ENCODE assay signal across 8 cellular contexts in the genomic region with DNA sequence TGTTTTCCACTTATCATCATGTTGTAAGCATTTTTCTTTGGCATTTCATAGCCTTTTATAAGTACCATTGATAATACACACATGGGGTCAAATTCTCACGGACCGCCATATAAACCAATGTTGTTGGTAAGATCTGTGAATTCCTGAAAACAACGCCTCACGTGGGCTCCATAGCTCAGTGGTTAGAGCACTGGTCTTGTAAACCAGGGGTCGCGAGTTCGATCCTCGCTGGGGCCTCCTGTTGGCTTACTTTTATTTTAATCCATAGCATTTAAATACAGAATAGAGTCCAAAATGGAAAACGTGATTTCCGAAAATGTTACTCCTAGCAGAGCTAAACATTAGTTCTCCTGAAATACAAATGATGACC.
DNase-seq lines count a peak whose midpoint lies in the region; ATAC-seq and TF ChIP-seq lines count a peak whose summit lies in the region.

No MANE protein-coding gene starts in this region.

- H2AK5ac ChIP-seq in trophoblast cell (ENCODE audit: low read length), result no peak overlapping the region

- H3K79me2 ChIP-seq in trophoblast cell (ENCODE audit: control insufficient read depth, insufficient read depth, low read length, poor library complexity), result peaks cover 2% of the 10 kb centered on the region

- H3K4me3 ChIP-seq in SJCRH30 (peak overlapping the region; percentile 63), trophoblast cell (ENCODE audit: low read depth, low read length) (no peak overlapping the region)

- no peak overlapping the region for H3K18ac ChIP-seq in trophoblast cell (ENCODE audit: low read length)

- peak overlapping the region; percentile 61 for H3K4me2 ChIP-seq in trophoblast cell (ENCODE audit: low read length)

- TF ChIP-seq CTCF in type B pancreatic cell (conservative IDR thresholded peaks at IDR 0.05), result no peak

- H2AFZ ChIP-seq in trophoblast cell (ENCODE audit: insufficient read depth, low read length, poor library complexity), result no peak overlapping the region

- no peak overlapping the region for H3K14ac ChIP-seq in trophoblast cell (ENCODE audit: low read length)

- H3K27me3 Mint-ChIP-seq in activated naive CD4-positive, alpha-beta T cell treated with anti-CD3 and anti-CD28 coated beads, Interleukin-2, amount 10 ng/mL, durations not matched to agents 7 days and 5 days, result peaks cover 15% of the 10 kb centered on the region
- H3K27me3 Mint-ChIP-seq in type B pancreatic cell, result peaks cover 20% of the 10 kb centered on the region

- ATAC-seq in GM19397 (IDR thresholded peaks at IDR 0.05; ENCODE audit: unreplicated experiment), result peak; percentile 16

- H3K9me3 ChIP-seq in SJCRH30 (replicated peaks) (no peaks in the 10 kb centered on the region), trophoblast cell (ENCODE audit: insufficient read depth, low read depth, low read length) (no peaks in the 10 kb centered on the region)

- H3K4me1 ChIP-seq in SJCRH30 (no peaks in the 10 kb centered on the region), trophoblast cell (ENCODE audit: control insufficient read depth in 1 of 2, insufficient read depth in 2 of 2, low read length in 2 of 2) (no peaks in the 10 kb centered on the region)

- H4K8ac ChIP-seq in trophoblast cell (ENCODE audit: low read depth, low read length), result no peak overlapping the region

- peaks cover 1% of the 10 kb centered on the region for H3K36me3 Mint-ChIP-seq in activated naive CD4-positive, alpha-beta T cell treated with anti-CD3 and anti-CD28 coated beads, Interleukin-2, amount 10 ng/mL, durations not matched to agents 7 days and 5 days
- H3K36me3 Mint-ChIP-seq in type B pancreatic cell, result no peaks in the 10 kb centered on the region

- no peak overlapping the region for H4K91ac ChIP-seq in trophoblast cell (ENCODE audit: low read depth, low read length)

- H3K36me3 ChIP-seq in SJCRH30 (no peaks in the 10 kb centered on the region), trophoblast cell (ENCODE audit: control insufficient read depth in 1 of 2, insufficient read depth in 2 of 2, low read length in 2 of 2) (no peaks in the 10 kb centered on the region)

- CTCF ChIA-PET in activated naive CD4-positive, alpha-beta T cell treated with anti-CD3 and anti-CD28 coated beads, Interleukin-2, amount 10 ng/mL, durations not matched to agents 7 days and 5 days (lab: Charles Lee), result interaction anchor here (0.7 to 3.7 kb wide), 10 partner anchors 9 to 659 kb away, joined by 3 to 31 read pairs (median 4); partner anchors contain the start of genes AIDA and BROX

- H3K27ac ChIP-seq in SJCRH30 (no peak overlapping the region; the same call in 1 of the 2 replicates), trophoblast cell (ENCODE audit: low read depth, low read length) (no peak overlapping the region)

- no peak overlapping the region for H2BK12ac ChIP-seq in trophoblast cell (ENCODE audit: low read length)

- H4K12ac ChIP-seq in trophoblast cell (ENCODE audit: low read depth, low read length), result no peak overlapping the region

- peak; percentile 60 for DNase-seq in Ammon's horn (ENCODE audit: low spot score)
- DNase-seq in HT-29 (ENCODE audit: low spot score), result peak; percentile 82
- peak; percentile 78 to 93 for DNase-seq in SJCRH30
- DNase-seq in activated naive CD4-positive, alpha-beta T cell treated with anti-CD3 and anti-CD28 coated beads, Interleukin-2, amount 10 ng/mL, durations not matched to agents 7 days and 5 days, result peak; percentile 69
- DNase-seq in glomerular visceral epithelial cell (ENCODE audit: extremely low spot score), result peak; percentile 34
- peak in 1 of 2 donors; percentile 58 for DNase-seq in trophoblast cell
- DNase-seq in type B pancreatic cell (ENCODE audit: extremely low spot score, unreplicated experiment), result no peak

- peaks cover 14% of the 10 kb centered on the region for H3K4me1 Mint-ChIP-seq in activated naive CD4-positive, alpha-beta T cell treated with anti-CD3 and anti-CD28 coated beads, Interleukin-2, amount 10 ng/mL, durations not matched to agents 7 days and 5 days
- peaks cover 10% of the 10 kb centered on the region for H3K4me1 Mint-ChIP-seq in type B pancreatic cell (ENCODE audit: unreplicated experiment)

- no CpG with 5 or more reads among the region's 10 CpGs for WGBS in trophoblast cell (ENCODE audit: extremely low coverage, insufficient coverage, insufficient read length)

- H3K4ac ChIP-seq in trophoblast cell (ENCODE audit: low read depth, low read length), result no peak overlapping the region

- peaks cover 4% of the 10 kb centered on the region for H3K79me1 ChIP-seq in trophoblast cell (ENCODE audit: low read length)

- H3K27me3 ChIP-seq in SJCRH30 (no peaks in the 10 kb centered on the region), trophoblast cell (ENCODE audit: insufficient read depth, low read length) (no peaks in the 10 kb centered on the region)

- H2BK120ac ChIP-seq in trophoblast cell (ENCODE audit: insufficient read depth, low read length, poor library complexity), result no peak overlapping the region

- H3K27ac Mint-ChIP-seq in activated naive CD4-positive, alpha-beta T cell treated with anti-CD3 and anti-CD28 coated beads, Interleukin-2, amount 10 ng/mL, durations not matched to agents 7 days and 5 days, result peak overlapping the region; percentile 42
- peak overlapping the region; percentile 91 for H3K27ac Mint-ChIP-seq in type B pancreatic cell

- no peak overlapping the region for H3K23ac ChIP-seq in trophoblast cell (ENCODE audit: low read length)

- H3K4me3 Mint-ChIP-seq in activated naive CD4-positive, alpha-beta T cell treated with anti-CD3 and anti-CD28 coated beads, Interleukin-2, amount 10 ng/mL, durations not matched to agents 7 days and 5 days, result peak overlapping the region; percentile 72
- peak overlapping the region; percentile 88 for H3K4me3 Mint-ChIP-seq in type B pancreatic cell

- H3K9me3 Mint-ChIP-seq in activated naive CD4-positive, alpha-beta T cell treated with anti-CD3 and anti-CD28 coated beads, Interleukin-2, amount 10 ng/mL, durations not matched to agents 7 days and 5 days, result no peaks in the 10 kb centered on the region
- H3K9me3 Mint-ChIP-seq in type B pancreatic cell, result no peaks in the 10 kb centered on the region

- no peak overlapping the region for H3K9ac ChIP-seq in trophoblast cell (ENCODE audit: low read length)

- H2BK5ac ChIP-seq in trophoblast cell (ENCODE audit: low read depth, low read length, poor library complexity), result no peak overlapping the region
